18 cellular contexts compared by ENCODE assay signal in genomic region chr16:31870809-31871208, GRCh38. TPM values are rescaled to one million over a fixed set of nuclear protein-coding genes. Genes with fewer than 3 reads are reported as not detected.
DNase-seq lines count a peak whose midpoint lies in the region; ATAC-seq lines count a peak whose summit lies in the region.
"Had no signal": no experiment of that assay in that cellular context is flagged by ENCODE, and none has a peak within 500 bp of the region (broad histone marks: within the 10 kb centered on the region; RNA-seq: fewer than 3 reads in every experiment).

No MANE protein-coding gene starts in this region.

- peak overlapping the region; percentile 37 for H3K27ac Mint-ChIP-seq in activated CD8-positive, alpha-beta memory T cell treated with anti-CD3 and anti-CD28 coated beads, Interleukin-2, amount 10 ng/mL, durations not matched to agents 7 days and 5 days
- peak overlapping the region in 2 of 3 donors; percentile 11 to 67 for H3K27ac Mint-ChIP-seq in IgD-negative memory B cell
- peak overlapping the region; percentile 94 to 95 for H3K27ac Mint-ChIP-seq in activated naive CD4-positive, alpha-beta T cell treated with anti-CD3 and anti-CD28 coated beads, Interleukin-2, amount 50 U/mL, for 72 hours
- H3K27ac Mint-ChIP-seq in naive thymus-derived CD8-positive, alpha-beta T cell = peak overlapping the region in 9 of 10 donors; percentile 22 to 93 (median 68)
- H3K27ac Mint-ChIP-seq in stimulated activated naive B cell treated with anti-CD40 and anti-IgM and Interleukin-4, amounts not matched to agents 10 μg/mL and 1 μg/mL and 100 μg/mL, for 72 hours = no peak overlapping the region
- H3K27ac Mint-ChIP-seq: neural progenitor cell had no signal

- no peak for DNase-seq in activated CD8-positive, alpha-beta memory T cell treated with anti-CD3 and anti-CD28 coated beads, Interleukin-2, amount 10 ng/mL, durations not matched to agents 7 days and 5 days
- DNase-seq in activated CD8-positive, alpha-beta memory T cell treated with anti-CD3 and anti-CD28 coated beads, Interleukin-2, amount 50 U/mL, for 4 hours = no peak
- DNase-seq in activated naive CD4-positive, alpha-beta T cell treated with anti-CD3 and anti-CD28 coated beads, Interleukin-2, amount 50 U/mL, for 72 hours (ENCODE audit: low spot score in 2 of 2) = no peak
- DNase-seq in naive thymus-derived CD8-positive, alpha-beta T cell = no peak
- no peak for DNase-seq in stimulated activated naive B cell treated with anti-CD40 and anti-IgM and Interleukin-4, amounts not matched to agents 10 μg/mL and 1 μg/mL and 100 μg/mL, for 72 hours
- DNase-seq: caudate nucleus; DMS53; effector CD4-positive, alpha-beta T cell; NCI-H187 treated with DMSO at 0.1 percent for 48 hours; NCI-H510A; psoas muscle; small intestine; stimulated activated CD4-positive, alpha-beta T cell treated with anti-CD3 and anti-CD28 coated beads, Interleukin-4, amount 100 ng/mL, for 24 hours had no signal

- H3K9me3 Mint-ChIP-seq in activated CD8-positive, alpha-beta memory T cell treated with anti-CD3 and anti-CD28 coated beads, Interleukin-2, amount 10 ng/mL, durations not matched to agents 7 days and 5 days (ENCODE audit: low read depth) = peaks cover 3% of the 10 kb centered on the region
- no peaks in the 10 kb centered on the region for H3K9me3 Mint-ChIP-seq in IgD-negative memory B cell
- H3K9me3 Mint-ChIP-seq in activated naive CD4-positive, alpha-beta T cell treated with anti-CD3 and anti-CD28 coated beads, Interleukin-2, amount 50 U/mL, for 72 hours = peaks cover 4 to 6% of the 10 kb centered on the region in 2 donors
- no peaks in the 10 kb centered on the region for H3K9me3 Mint-ChIP-seq in naive thymus-derived CD8-positive, alpha-beta T cell
- peaks cover 0 to 2% of the 10 kb centered on the region in 2 donors for H3K9me3 Mint-ChIP-seq in stimulated activated naive B cell treated with anti-CD40 and anti-IgM and Interleukin-4, amounts not matched to agents 10 μg/mL and 1 μg/mL and 100 μg/mL, for 72 hours

- ATAC-seq in activated CD8-positive, alpha-beta memory T cell treated with anti-CD3 and anti-CD28 coated beads, Interleukin-2, amount 10 ng/mL, durations not matched to agents 7 days and 5 days = no peak
- ATAC-seq in activated naive CD4-positive, alpha-beta T cell treated with anti-CD3 and anti-CD28 coated beads, Interleukin-2, amount 50 U/mL, for 72 hours = peak in 1 of 2 donors; percentile 19
- no peak for ATAC-seq in naive thymus-derived CD8-positive, alpha-beta T cell
- ATAC-seq in stimulated activated naive B cell treated with anti-CD40 and anti-IgM and Interleukin-4, amounts not matched to agents 10 μg/mL and 1 μg/mL and 100 μg/mL, for 72 hours (replicated peaks) = no peak
- ATAC-seq in GM21737 (IDR thresholded peaks at IDR 0.05; ENCODE audit: unreplicated experiment) (no peak), GM18498 (IDR thresholded peaks at IDR 0.05; ENCODE audit: unreplicated experiment) (no peak)
- ATAC-seq: psoas muscle, SK-N-SH treated with all-trans-retinoic acid at 6 μM for 48 hours had no signal

- no peaks in the 10 kb centered on the region for H3K27me3 Mint-ChIP-seq in activated CD8-positive, alpha-beta memory T cell treated with anti-CD3 and anti-CD28 coated beads, Interleukin-2, amount 10 ng/mL, durations not matched to agents 7 days and 5 days
- peaks cover 2% of the 10 kb centered on the region for H3K27me3 Mint-ChIP-seq in IgD-negative memory B cell
- no peaks in the 10 kb centered on the region for H3K27me3 Mint-ChIP-seq in naive thymus-derived CD8-positive, alpha-beta T cell
- H3K27me3 Mint-ChIP-seq in stimulated activated naive B cell treated with anti-CD40 and anti-IgM and Interleukin-4, amounts not matched to agents 10 μg/mL and 1 μg/mL and 100 μg/mL, for 72 hours = no peaks in the 10 kb centered on the region

- POLR2A ChIA-PET in naive thymus-derived CD8-positive, alpha-beta T cell (lab: Charles Lee) = interaction anchor here (2.5 kb wide), 1 partner anchor 362 kb away, joined by 10 read pairs; the partner anchor contains the start of gene RUSF1

- H3K36me3 Mint-ChIP-seq in activated CD8-positive, alpha-beta memory T cell treated with anti-CD3 and anti-CD28 coated beads, Interleukin-2, amount 10 ng/mL, durations not matched to agents 7 days and 5 days = peaks cover 35% of the 10 kb centered on the region
- no peaks in the 10 kb centered on the region for H3K36me3 Mint-ChIP-seq in IgD-negative memory B cell
- peaks cover 18 to 32% of the 10 kb centered on the region in 2 donors for H3K36me3 Mint-ChIP-seq in activated naive CD4-positive, alpha-beta T cell treated with anti-CD3 and anti-CD28 coated beads, Interleukin-2, amount 50 U/mL, for 72 hours
- peaks cover 0 to 3% (median under 1%) of the 10 kb centered on the region in 3 donors for H3K36me3 Mint-ChIP-seq in naive thymus-derived CD8-positive, alpha-beta T cell
- peaks cover 12 to 13% of the 10 kb centered on the region in 2 donors for H3K36me3 Mint-ChIP-seq in stimulated activated naive B cell treated with anti-CD40 and anti-IgM and Interleukin-4, amounts not matched to agents 10 μg/mL and 1 μg/mL and 100 μg/mL, for 72 hours

- peaks cover 60% of the 10 kb centered on the region for H3K4me1 Mint-ChIP-seq in activated CD8-positive, alpha-beta memory T cell treated with anti-CD3 and anti-CD28 coated beads, Interleukin-2, amount 10 ng/mL, durations not matched to agents 7 days and 5 days
- H3K4me1 Mint-ChIP-seq in IgD-negative memory B cell = peaks cover 30 to 52% (median 31%) of the 10 kb centered on the region in 3 donors
- peaks cover 18 to 67% (median 53%) of the 10 kb centered on the region in 4 donors for H3K4me1 Mint-ChIP-seq in naive thymus-derived CD8-positive, alpha-beta T cell
- peaks cover 35 to 50% of the 10 kb centered on the region in 2 donors for H3K4me1 Mint-ChIP-seq in stimulated activated naive B cell treated with anti-CD40 and anti-IgM and Interleukin-4, amounts not matched to agents 10 μg/mL and 1 μg/mL and 100 μg/mL, for 72 hours

- H3K4me3 Mint-ChIP-seq in activated CD8-positive, alpha-beta memory T cell treated with anti-CD3 and anti-CD28 coated beads, Interleukin-2, amount 10 ng/mL, durations not matched to agents 7 days and 5 days = no peak overlapping the region
- peak overlapping the region in 2 of 4 donors; percentile 0 to 94 for H3K4me3 Mint-ChIP-seq in IgD-negative memory B cell
- H3K4me3 Mint-ChIP-seq in naive thymus-derived CD8-positive, alpha-beta T cell = peak overlapping the region in 9 of 10 donors; percentile 7 to 66 (median 33)
- no peak overlapping the region for H3K4me3 Mint-ChIP-seq in stimulated activated naive B cell treated with anti-CD40 and anti-IgM and Interleukin-4, amounts not matched to agents 10 μg/mL and 1 μg/mL and 100 μg/mL, for 72 hours
- H3K4me3 Mint-ChIP-seq: neural progenitor cell had no signal

- CTCF ChIA-PET in activated CD8-positive, alpha-beta memory T cell treated with anti-CD3 and anti-CD28 coated beads, Interleukin-2, amount 10 ng/mL, durations not matched to agents 7 days and 5 days (lab: Charles Lee) = interaction anchor here (3.6 kb wide), 1 partner anchor 411 kb away, joined by 19 read pairs; the partner anchor contains the start of gene ARMC5

RNA-seq across cellular contexts. Expression of gene ZNF267, which starts 2.8 kb away (rescaled TPM):
- 10 to 100 TPM; 54.1 to 64.1 TPM for total RNA-seq in activated CD8-positive, alpha-beta memory T cell treated with anti-CD3 and anti-CD28 coated beads, Interleukin-2, amount 10 ng/mL, durations not matched to agents 7 days and 5 days
- 18.1 TPM for polyA plus RNA-seq in IgD-negative memory B cell
- 10 to 100 TPM; 81.5 to 89.9 TPM for total RNA-seq in activated naive CD4-positive, alpha-beta T cell treated with anti-CD3 and anti-CD28 coated beads, Interleukin-2, amount 50 U/mL, for 72 hours
- total RNA-seq in naive thymus-derived CD8-positive, alpha-beta T cell = 10 to 100 TPM; 48.1 to 49.2 TPM
- polyA plus RNA-seq in naive thymus-derived CD8-positive, alpha-beta T cell = 1 to 10 TPM; 7.3 to 8.1 (median 8.0) TPM

Comparison
In these comparisons a context has a peak if more than half of its experiments do, and no peak if none do; other contexts are left out.
1. H3K4me3 Mint-ChIP-seq: peak in naive thymus-derived CD8-positive, alpha-beta T cell (9 of 10); none in activated CD8-positive, alpha-beta memory T cell treated with anti-CD3 and anti-CD28 coated beads, Interleukin-2, amount 10 ng/mL, durations not matched to agents 7 days and 5 days (single experiment) and stimulated activated naive B cell treated with anti-CD40 and anti-IgM and Interleukin-4, amounts not matched to agents 10 μg/mL and 1 μg/mL and 100 μg/mL, for 72 hours (0 of 2).